In genomic region chr7:23356168-23356567, GRCh38 we compare ENCODE assay signal across 1 cellular context.
TF ChIP-seq lines count a peak whose summit lies in the region.

No MANE protein-coding gene starts in this region.

TF ChIP-seq in HepG2, 621 proteins besides CTCF, POLR2A, EP300 and RAD21:
- TF ChIP-seq, protein P1, sequence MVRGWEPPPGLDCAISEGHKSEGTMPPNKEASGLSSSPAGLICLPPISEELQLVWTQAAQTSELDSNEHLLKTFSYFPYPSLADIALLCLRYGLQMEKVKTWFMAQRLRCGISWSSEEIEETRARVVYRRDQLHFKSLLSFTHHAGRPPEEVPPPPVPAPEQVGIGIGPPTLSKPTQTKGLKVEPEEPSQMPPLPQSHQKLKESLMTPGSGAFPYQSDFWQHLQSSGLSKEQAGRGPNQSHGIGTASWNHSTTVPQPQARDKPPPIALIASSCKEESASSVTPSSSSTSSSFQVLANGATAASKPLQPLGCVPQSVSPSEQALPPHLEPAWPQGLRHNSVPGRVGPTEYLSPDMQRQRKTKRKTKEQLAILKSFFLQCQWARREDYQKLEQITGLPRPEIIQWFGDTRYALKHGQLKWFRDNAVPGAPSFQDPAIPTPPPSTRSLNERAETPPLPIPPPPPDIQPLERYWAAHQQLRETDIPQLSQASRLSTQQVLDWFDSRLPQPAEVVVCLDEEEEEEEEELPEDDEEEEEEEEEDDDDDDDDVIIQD (CRISPR knock-in tag; IDR thresholded peaks at IDR 0.05; ENCODE audit: low read depth): no peak
- TF ChIP-seq ZNF121 (CRISPR knock-in tag; IDR thresholded peaks at IDR 0.05) (peak; percentile 71), SIN3A (IDR thresholded peaks at IDR 0.05; ENCODE audit: borderline replicate concordance, low read depth, low read length) (no peak), ZNF160 (CRISPR knock-in tag; IDR thresholded peaks at IDR 0.05) (no peak), ZNF549 (CRISPR knock-in tag; IDR thresholded peaks at IDR 0.05) (no peak), ZMYM3 (CRISPR knock-in tag; IDR thresholded peaks at IDR 0.05) (peak; percentile 40; the same call in 1 of the 2 replicates), FUBP1 (CRISPR knock-in tag; IDR thresholded peaks at IDR 0.05; ENCODE audit: borderline replicate concordance) (no peak)
- TF ChIP-seq, protein P2, sequence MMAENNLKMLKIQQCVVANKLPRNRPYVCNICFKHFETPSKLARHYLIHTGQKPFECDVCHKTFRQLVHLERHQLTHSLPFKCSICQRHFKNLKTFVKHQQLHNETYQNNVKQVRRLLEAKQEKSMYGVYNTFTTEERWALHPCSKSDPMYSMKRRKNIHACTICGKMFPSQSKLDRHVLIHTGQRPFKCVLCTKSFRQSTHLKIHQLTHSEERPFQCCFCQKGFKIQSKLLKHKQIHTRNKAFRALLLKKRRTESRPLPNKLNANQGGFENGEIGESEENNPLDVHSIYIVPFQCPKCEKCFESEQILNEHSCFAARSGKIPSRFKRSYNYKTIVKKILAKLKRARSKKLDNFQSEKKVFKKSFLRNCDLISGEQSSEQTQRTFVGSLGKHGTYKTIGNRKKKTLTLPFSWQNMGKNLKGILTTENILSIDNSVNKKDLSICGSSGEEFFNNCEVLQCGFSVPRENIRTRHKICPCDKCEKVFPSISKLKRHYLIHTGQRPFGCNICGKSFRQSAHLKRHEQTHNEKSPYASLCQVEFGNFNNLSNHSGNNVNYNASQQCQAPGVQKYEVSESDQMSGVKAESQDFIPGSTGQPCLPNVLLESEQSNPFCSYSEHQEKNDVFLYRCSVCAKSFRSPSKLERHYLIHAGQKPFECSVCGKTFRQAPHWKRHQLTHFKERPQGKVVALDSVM (CRISPR knock-in tag; IDR thresholded peaks at IDR 0.05): peak; percentile 79; the same call in 1 of the 2 replicates
TF ChIP-seq in HepG2: peak in this region for 3.
